7 cellular contexts compared by ENCODE assay signal in genomic region chr3:8970971-8971589, GRCh38. TPM values are rescaled to one million over a fixed set of nuclear protein-coding genes. Genes with fewer than 3 reads are reported as not detected.
DNase-seq lines count a peak whose midpoint lies in the region; ATAC-seq and TF ChIP-seq lines count a peak whose summit lies in the region.

No MANE protein-coding gene starts in this region.

- no peak overlapping the region for H3K4me3 ChIP-seq in GM12875 (ENCODE audit: low read depth, low read length)

- H3K4me1 ChIP-seq in foreskin keratinocyte: no peaks in the 10 kb centered on the region

- intact Hi-C loops in posterior cingulate gyrus (cut with DNase I): loop anchor here (1.0 kb wide), 2 partner anchors 96 to 331 kb away; no protein-coding TSS in a partner anchor

- peak; percentile 47 for ATAC-seq in foreskin keratinocyte

- peak; percentile 57 for DNase-seq in HS-27A (ENCODE audit: low read depth)
- DNase-seq in RPMI7951 (ENCODE audit: low read depth): peak; percentile 62
- DNase-seq in activated T-helper 9 cell treated with anti-CD3 and anti-CD28 coated beads, Interleukin-2, amount 50 U/mL, for 16 hours (ENCODE audit: low read depth): peak; percentile 53
- peak in 1 of 2 donors; percentile 39 for DNase-seq in foreskin keratinocyte
- peak in 8 of 10 donors; percentile 52 to 93 (median 78) for DNase-seq in posterior cingulate gyrus
- peak; percentile 72 for DNase-seq in ureter (ENCODE audit: low spot score)

- TF ChIP-seq CTCF in GM12875 (IDR thresholded peaks at IDR 0.05; ENCODE audit: borderline replicate concordance, insufficient read depth, low read depth, low read length) (peak; percentile 82), foreskin keratinocyte (conservative IDR thresholded peaks at IDR 0.05) (peak; percentile 98)

- H3K27ac ChIP-seq in foreskin keratinocyte: no peak overlapping the region

- H3K27me3 ChIP-seq in foreskin keratinocyte: no peaks in the 10 kb centered on the region

RNA-seq across cellular contexts. Expression of gene RAD18, which starts 7.8 kb away (rescaled TPM):
- total RNA-seq in RPMI7951 (2014; rRNA removed; shearing (Covaris generic)): 22.0 and 34.1 TPM in 2 replicates
- total RNA-seq in foreskin keratinocyte: 23.3 and 23.5 TPM in 2 replicates
- polyA plus RNA-seq in foreskin keratinocyte: 6.7 and 7.8 TPM in 2 replicates
- total RNA-seq in ureter: 9.4 TPM
